8 cellular contexts compared by ENCODE assay signal in the genomic region with DNA sequence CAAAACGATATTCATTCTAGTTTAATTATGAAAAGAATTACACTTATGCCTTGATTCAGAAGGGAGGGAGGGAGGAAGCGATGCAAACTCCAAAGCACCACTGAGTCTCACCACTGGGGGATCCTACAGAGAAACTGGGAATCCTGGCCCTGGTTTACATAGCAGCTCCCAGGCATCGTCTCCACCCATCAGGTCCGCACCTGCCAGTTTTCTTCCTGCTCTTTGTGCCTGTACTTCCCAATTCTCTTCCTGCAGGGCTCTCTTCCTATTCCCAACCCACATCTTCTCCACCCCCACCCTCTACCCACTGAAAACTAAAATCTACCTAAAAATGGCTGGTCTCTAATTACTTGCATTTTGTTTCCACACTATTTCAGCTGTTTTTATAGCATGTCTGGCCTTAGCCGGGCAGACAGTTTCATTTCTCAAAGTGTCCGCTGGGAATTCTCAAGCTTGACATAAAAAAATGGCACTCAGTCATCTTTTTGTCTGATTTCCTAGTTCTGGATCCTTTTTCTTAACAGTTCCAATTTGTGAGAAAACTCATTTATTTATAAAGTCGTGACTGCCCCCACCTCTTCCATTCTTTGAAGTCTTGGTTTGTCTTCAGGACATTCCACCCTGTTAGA. TPM values are rescaled to one million over a fixed set of nuclear protein-coding genes. Genes with fewer than 3 reads are reported as not detected.
DNase-seq lines count a peak whose midpoint lies in the region; ATAC-seq and TF ChIP-seq lines count a peak whose summit lies in the region.

No MANE protein-coding gene starts in this region.

- H3K36me3 ChIP-seq in Caco-2 (ENCODE audit: control insufficient read depth, insufficient read depth, low read length) (no peaks in the 10 kb centered on the region), right lobe of liver (no peaks in the 10 kb centered on the region)

- BruUV-seq in Caco-2 (replicated peaks; lab: Mats Ljungman, UMichigan) = no TSS peak

- peaks cover 32% of the 10 kb centered on the region for H3K4me1 Mint-ChIP-seq in Caco-2 (ENCODE audit: low read depth, unreplicated experiment)
- H3K4me1 Mint-ChIP-seq in activated naive CD8-positive, alpha-beta T cell treated with anti-CD3 and anti-CD28 coated beads, Interleukin-2, amount 50 U/mL, for 24 hours = peaks cover 84% of the 10 kb centered on the region

- POLR2A ChIA-PET in Caco-2 (lab: Charles Lee) = interaction anchor here (1.1 kb wide), 1 partner anchor 11 kb away, joined by 3 read pairs; no protein-coding TSS in a partner anchor

- H3K27me3 ChIP-seq in Caco-2 (replicated peaks; ENCODE audit: control insufficient read depth, insufficient read depth, low read length) (no peaks in the 10 kb centered on the region), HL-60 (ENCODE audit: insufficient read depth, poor library complexity, severe bottlenecking) (no peaks in the 10 kb centered on the region), right lobe of liver (no peaks in the 10 kb centered on the region)

- ATAC-seq in activated naive CD8-positive, alpha-beta T cell treated with anti-CD3 and anti-CD28 coated beads, Interleukin-2, amount 50 U/mL, for 24 hours = no peak
- ATAC-seq in right lobe of liver (no peak), HG02938 (IDR thresholded peaks at IDR 0.05; ENCODE audit: unreplicated experiment) (no peak), HG03135 (IDR thresholded peaks at IDR 0.05; ENCODE audit: unreplicated experiment) (no peak)

- DNase-seq in Caco-2 (peak in 1 of 2 experiments; percentile 48), HL-60 (ENCODE audit: low read depth in 1 of 2, low spot score in 1 of 2) (no peak), right lobe of liver (no peak), middle frontal gyrus (ENCODE audit: extremely low spot score, low spot score) (no peak)
- DNase-seq in activated naive CD8-positive, alpha-beta T cell treated with anti-CD3 and anti-CD28 coated beads, Interleukin-2, amount 50 U/mL, for 24 hours = no peak
- DNase-seq in activated CD4-positive, alpha-beta T cell treated with anti-CD3 and anti-CD28 coated beads, Interleukin-2, amount 50 U/mL, for 48 hours = no peak

- TF ChIP-seq CTCF in Caco-2 (IDR thresholded peaks at IDR 0.05; ENCODE audit: insufficient read depth in 1 of 2, low read depth in 1 of 2, low read length in 1 of 2, severe bottlenecking in 1 of 2, unreplicated experiment in 1 of 2) (peak in 1 of 2 experiments; percentile 51), HL-60 (IDR thresholded peaks at IDR 0.05; ENCODE audit: insufficient read depth, low read length) (no peak), right lobe of liver (IDR thresholded peaks at IDR 0.05) (peak in 2 of 4 donors; percentile 4 to 5)

- no peak for TF ChIP-seq POLR2A in right lobe of liver (IDR thresholded peaks at IDR 0.05)

- H3K27me3 Mint-ChIP-seq in Caco-2 (ENCODE audit: insufficient read depth, unreplicated experiment) = no peaks in the 10 kb centered on the region
- H3K27me3 Mint-ChIP-seq in activated naive CD8-positive, alpha-beta T cell treated with anti-CD3 and anti-CD28 coated beads, Interleukin-2, amount 50 U/mL, for 24 hours = no peaks in the 10 kb centered on the region

- CTCF ChIA-PET in Caco-2 (lab: Charles Lee) = interaction anchor here (1.5 kb wide), 3 partner anchors 31 to 83 kb away, joined by 3 to 5 read pairs (median 3); no protein-coding TSS in a partner anchor

- 56% methylated on average over 6 of the region's 7 CpGs for WGBS in right lobe of liver (ENCODE audit: insufficient coverage, low coverage, low lambda C conversion rate, missing lambda C conversion rate)

- no peaks in the 10 kb centered on the region for H3K9me3 Mint-ChIP-seq in Caco-2 (ENCODE audit: unreplicated experiment)
- H3K9me3 Mint-ChIP-seq in activated naive CD8-positive, alpha-beta T cell treated with anti-CD3 and anti-CD28 coated beads, Interleukin-2, amount 50 U/mL, for 24 hours = no peaks in the 10 kb centered on the region

- H3K27ac Mint-ChIP-seq in Caco-2 (ENCODE audit: unreplicated experiment) = no peak overlapping the region
- peak overlapping the region; percentile 88 for H3K27ac Mint-ChIP-seq in activated naive CD8-positive, alpha-beta T cell treated with anti-CD3 and anti-CD28 coated beads, Interleukin-2, amount 50 U/mL, for 24 hours

- H3K36me3 Mint-ChIP-seq in Caco-2 (ENCODE audit: insufficient read depth, unreplicated experiment) = peaks cover 6% of the 10 kb centered on the region
- H3K36me3 Mint-ChIP-seq in activated naive CD8-positive, alpha-beta T cell treated with anti-CD3 and anti-CD28 coated beads, Interleukin-2, amount 50 U/mL, for 24 hours (ENCODE audit: low read depth) = peaks cover 23% of the 10 kb centered on the region

- intact Hi-C loops in Caco-2 (cut with micrococcal nuclease; ENCODE audit: unreplicated experiment) = no loop called here
- intact Hi-C loops in right lobe of liver (cut with DNase I) = no loop called here

- H3K27ac ChIP-seq in HL-60 (replicated peaks) (peak overlapping the region; percentile 98; the same call in 1 of the 2 replicates), right lobe of liver (peak overlapping the region in 2 of 3 donors; percentile 96 to 99)

- H3K4me1 ChIP-seq in Caco-2 (peaks cover 14% of the 10 kb centered on the region; the same call in 1 of the 2 replicates), right lobe of liver (peaks cover 0 to 61% (median 23%) of the 10 kb centered on the region in 4 donors)

- no peak overlapping the region; the same call in 1 of the 2 replicates for H3K4me3 ChIP-seq in Caco-2 (ENCODE audit: low read depth, low read length)
- peak overlapping the region; percentile 89; the same call in 1 of the 2 replicates for H3K4me3 ChIP-seq in HL-60 (replicated peaks; ENCODE audit: insufficient read depth, low read length)
- H3K4me3 ChIP-seq in right lobe of liver = no peak overlapping the region

- H3K9me3 ChIP-seq in Caco-2 = no peaks in the 10 kb centered on the region
- no peaks in the 10 kb centered on the region for H3K9me3 ChIP-seq in right lobe of liver

- peak overlapping the region; percentile 74 for H3K4me3 Mint-ChIP-seq in Caco-2 (ENCODE audit: unreplicated experiment)
- H3K4me3 Mint-ChIP-seq in activated naive CD8-positive, alpha-beta T cell treated with anti-CD3 and anti-CD28 coated beads, Interleukin-2, amount 50 U/mL, for 24 hours = peak overlapping the region; percentile 85

RNA-seq across cellular contexts. Expression of a gene that starts 1.6 kb away (rescaled TPM):
- total RNA-seq in Caco-2 (2022) (62.7 and 65.7 TPM in 2 replicates), right lobe of liver (100 to 1,000 TPM in 1 of 6 experiments, 10 to 100 TPM in 5; 70.1 to 155 (median 79.1) TPM)
